9 cellular contexts compared by ENCODE assay signal in the genomic region with DNA sequence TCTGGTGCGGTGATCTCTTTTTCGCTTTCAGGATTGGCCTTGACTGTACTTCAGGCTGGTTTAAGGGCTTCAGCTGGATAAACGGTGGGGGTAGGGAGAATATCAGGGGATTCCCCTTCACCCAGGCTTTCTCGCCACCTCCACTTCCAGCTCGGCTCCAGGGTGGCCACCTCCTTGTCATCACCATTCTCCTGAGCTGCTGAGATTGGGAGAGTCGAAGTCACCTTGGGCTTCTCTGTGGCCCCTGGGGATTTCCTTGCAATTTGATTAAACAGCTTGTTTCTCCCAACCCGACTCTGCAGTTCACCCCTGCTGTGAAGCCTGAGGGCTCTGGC. TPM values are rescaled to one million over a fixed set of nuclear protein-coding genes. Genes with fewer than 3 reads are reported as not detected.
A peak's percentile ranks its signal among the peaks of the same experiment; 100 is the strongest.
DNase-seq lines count a peak whose midpoint lies in the region; ATAC-seq, FAIRE-seq and TF ChIP-seq lines count a peak whose summit lies in the region.
"Had no signal": no experiment of that assay in that cellular context is flagged by ENCODE, and none has a peak within 500 bp of the region (broad histone marks: within the 10 kb centered on the region; RNA-seq: fewer than 3 reads in every experiment).

No MANE protein-coding gene starts in this region.

- CTCF ChIA-PET in CD8-positive, alpha-beta memory T cell (lab: Charles Lee) = interaction anchor here (0.8 to 2.8 kb wide), 5 partner anchors 11 to 305 kb away, joined by 3 to 10 read pairs (median 3); a partner anchor contains a TSS
- CTCF ChIA-PET in GM12878 (lab: Yijun Ruan, JAX) = interaction anchor here (1.1 to 2.6 kb wide), 9 partner anchors 8 to 232 kb away, joined by 3 to 12 read pairs (median 4); a partner anchor contains a TSS

- peaks cover 18 to 23% (median 22%) of the 10 kb centered on the region in 3 donors for H3K4me1 Mint-ChIP-seq in CD8-positive, alpha-beta memory T cell
- H3K4me1 Mint-ChIP-seq in H9 (peaks cover 20 to 21% of the 10 kb centered on the region in 2 experiments), natural killer cell (peaks cover 28 to 29% of the 10 kb centered on the region in 2 donors)

- no peak overlapping the region for H2BK5ac ChIP-seq in H9 (ENCODE audit: insufficient read length, low read length)

- H3K79me1 ChIP-seq in H9 (ENCODE audit: insufficient read depth, low read depth, low read length, poor library complexity, severe bottlenecking) = no peaks in the 10 kb centered on the region

- no CpG with 5 or more reads among the region's 7 CpGs for WGBS in H9 (ENCODE audit: extremely low coverage, insufficient read length, low lambda C conversion rate)
- WGBS in GM12878 (ENCODE audit: insufficient coverage, insufficient replicate concordance, low lambda C conversion rate, missing lambda C conversion rate) = 0% methylated on average over 7 of the region's 7 CpGs

- H3K27ac ChIP-seq in CD8-positive, alpha-beta memory T cell (ENCODE audit: low read depth, low read length) = no peak overlapping the region
- no peak overlapping the region for H3K27ac ChIP-seq in H9 (ENCODE audit: insufficient read length, low read depth, low read length)
- H3K27ac ChIP-seq in GM12878 (ENCODE audit: control insufficient read depth, insufficient read depth) = peak overlapping the region; percentile 33; the same call in 1 of the 2 replicates

- no peak overlapping the region for H2AK5ac ChIP-seq in H9 (ENCODE audit: insufficient read length, low read length)

- H3K23me2 ChIP-seq in H9 (ENCODE audit: insufficient read length, low read depth, low read length, poor library complexity, severe bottlenecking) = peaks cover 9% of the 10 kb centered on the region

- no peak overlapping the region for H4K5ac ChIP-seq in H9 (ENCODE audit: insufficient read length, low read depth, low read length)

- POLR2A ChIA-PET in CD8-positive, alpha-beta memory T cell (lab: Charles Lee) = no interaction called here
- POLR2A ChIA-PET in GM12878 (lab: Charles Lee) = interaction anchor here (1.1 to 1.7 kb wide), 4 partner anchors 9 to 60 kb away, joined by 3 to 5 read pairs (median 4); a partner anchor contains a TSS

- SMC1A ChIA-PET in GM12878 (lab: Charles Lee; ENCODE audit: uncharacterized antibody, unreplicated experiment) = interaction anchor here (0.9 to 1.6 kb wide), 4 partner anchors 9 to 162 kb away, joined by 3 to 7 read pairs (median 5); a partner anchor contains a TSS

- peaks cover 21% of the 10 kb centered on the region for H3K27me3 ChIP-seq in CD8-positive, alpha-beta memory T cell (ENCODE audit: insufficient read depth, low read length, poor library complexity, severe bottlenecking)
- H3K27me3 ChIP-seq in H9 (ENCODE audit: insufficient read depth, low read length) (no peaks in the 10 kb centered on the region), GM12878 (replicated peaks in 1 of 2; ENCODE audit: control insufficient read depth in 2 of 2, insufficient read depth in 2 of 2, low read length in 1 of 2) (no peaks in the 10 kb centered on the region; a peak in 2 of 4 replicates)

- no peak overlapping the region for H4K91ac ChIP-seq in H9 (ENCODE audit: insufficient read length, low read depth, low read length)

- no peak for FAIRE-seq in GM12878 (lab: Jason Lieb, UNC)

- no peak overlapping the region for H3K18ac ChIP-seq in H9 (ENCODE audit: insufficient read length, low read depth, low read length)

- H2BK120ac ChIP-seq in H9 (ENCODE audit: low read depth, low read length, poor library complexity, severe bottlenecking) = no peak overlapping the region

- ATAC-seq in GM12878 = peak; percentile 22
- ATAC-seq in natural killer cell = peak in 2 of 3 donors; percentile 34 to 49

- RAD21 ChIA-PET in GM12878 (lab: Charles Lee; ENCODE audit: unreplicated experiment) = interaction anchor here (0.9 kb wide), 1 partner anchor 10 kb away, joined by 3 read pairs; a partner anchor contains a TSS

- peak overlapping the region; percentile 61 to 85 (median 79) for H3K4me3 Mint-ChIP-seq in CD8-positive, alpha-beta memory T cell
- peak overlapping the region; percentile 77 to 89 for H3K4me3 Mint-ChIP-seq in H9
- peak overlapping the region; percentile 89 for H3K4me3 Mint-ChIP-seq in natural killer cell

- H3K4me3 ChIP-seq in CD8-positive, alpha-beta memory T cell (ENCODE audit: low read length) = no peak overlapping the region
- peak overlapping the region; percentile 66; the same call in 1 of the 2 replicates for H3K4me3 ChIP-seq in GM12878

- TF ChIP-seq CTCF in H9 (conservative IDR thresholded peaks at IDR 0.05) (no peak), GM12878 (IDR thresholded peaks at IDR 0.05 in 2 of 3, conservative IDR thresholded peaks at IDR 0.05 in 1 of 3; ENCODE audit: control insufficient read depth in 2 of 3, extremely low read depth in 1 of 3, insufficient read depth in 1 of 3, low read depth in 3 of 3, low read length in 3 of 3) (no peak), natural killer cell (IDR thresholded peaks at IDR 0.05) (no peak)

- no peak overlapping the region for H4K8ac ChIP-seq in H9 (replicated peaks; ENCODE audit: insufficient read length, low read depth, low read length)

- H3K9me3 ChIP-seq in CD8-positive, alpha-beta memory T cell (ENCODE audit: low read length) = no peaks in the 10 kb centered on the region
- no peaks in the 10 kb centered on the region for H3K9me3 ChIP-seq in H9 (ENCODE audit: control insufficient read depth, low read depth, low read length)
- H3K9me3 ChIP-seq in GM12878 (replicated peaks; ENCODE audit: control insufficient read depth, insufficient read depth, low read length) = no peaks in the 10 kb centered on the region

- peak overlapping the region; percentile 7 for H3K9ac ChIP-seq in H9 (ENCODE audit: extremely low read depth, insufficient read length, low read length)
- peak overlapping the region; percentile 60 for H3K9ac ChIP-seq in GM12878 (ENCODE audit: control insufficient read depth, insufficient read depth, low read length)

- no peak for TF ChIP-seq POLR2A in GM12878 (IDR thresholded peaks at IDR 0.05; ENCODE audit: low read depth, low read length)

- TF ChIP-seq EP300 in GM12878 (IDR thresholded peaks at IDR 0.05; ENCODE audit: borderline replicate concordance in 1 of 2, control insufficient read depth in 1 of 2, low read depth in 2 of 2, low read length in 2 of 2) = no peak

- H4K20me1 ChIP-seq in H9 (ENCODE audit: control insufficient read depth, insufficient read depth, insufficient read length) (no peaks in the 10 kb centered on the region), GM12878 (ENCODE audit: control insufficient read depth, insufficient read depth) (no peaks in the 10 kb centered on the region)

- H3K4ac ChIP-seq in H9 (ENCODE audit: low read depth, low read length) = no peak overlapping the region

- H3K23ac ChIP-seq in H9 (ENCODE audit: insufficient read length, low read depth, low read length) = no peak overlapping the region

- H3K79me2 ChIP-seq in H9 (ENCODE audit: insufficient read depth, low read length) (no peaks in the 10 kb centered on the region), GM12878 (ENCODE audit: control insufficient read depth, insufficient read depth, low read length) (no peaks in the 10 kb centered on the region)

- H3K4me2 ChIP-seq in H9 (ENCODE audit: insufficient read depth, insufficient read length, low read length) = peak overlapping the region; percentile 73
- peak overlapping the region; percentile 97 for H3K4me2 ChIP-seq in GM12878 (ENCODE audit: control insufficient read depth, insufficient read depth)

- no peak overlapping the region for H2BK20ac ChIP-seq in H9 (ENCODE audit: low read depth, low read length, poor library complexity, severe bottlenecking)

- H3K27ac Mint-ChIP-seq in CD8-positive, alpha-beta memory T cell = peak overlapping the region in 2 of 8 donors; percentile 16 to 40
- H3K27ac Mint-ChIP-seq in H9 (no peak overlapping the region), natural killer cell (peak overlapping the region; percentile 82)

- no peak overlapping the region for H3T11ph ChIP-seq in H9 (ENCODE audit: low read length)

- no TSS peak for BruUV-seq in GM12878 (replicated peaks; lab: Mats Ljungman, UMichigan)

- no peak overlapping the region for H2BK12ac ChIP-seq in H9 (ENCODE audit: insufficient read length, low read depth, low read length)

- H3K14ac ChIP-seq in H9 (ENCODE audit: insufficient read depth, low read length) = no peak overlapping the region

- in situ Hi-C loops in GM12878 (cut with MboI) = no loop called here

- H3K27me3 Mint-ChIP-seq in CD8-positive, alpha-beta memory T cell = peaks cover 21 to 36% of the 10 kb centered on the region in 2 donors
- H3K27me3 Mint-ChIP-seq in H9 (ENCODE audit: low read depth) (peaks cover 44% of the 10 kb centered on the region), natural killer cell (ENCODE audit: low read depth in 2 of 2) (no peaks in the 10 kb centered on the region)

- TF ChIP-seq RAD21 in GM12878 (IDR thresholded peaks at IDR 0.05; ENCODE audit: insufficient read depth, low read depth, low read length) = no peak

- no peaks in the 10 kb centered on the region for H3K9me3 Mint-ChIP-seq in CD8-positive, alpha-beta memory T cell
- H3K9me3 Mint-ChIP-seq in H9 (no peaks in the 10 kb centered on the region), natural killer cell (no peaks in the 10 kb centered on the region)

- no peak for DNase-seq in CD8-positive, alpha-beta memory T cell
- DNase-seq in H9 (no peak), GM12878 (ENCODE audit: low read depth, low spot score) (no peak), natural killer cell (peak; percentile 22), DMS53 treated with DMSO at 0.1 percent for 48 hours (lab: John Stamatoyannopoulos, UW; ENCODE audit: unreplicated experiment) (no peak), cortex of kidney (lab: John Stamatoyannopoulos, UW) (no peak), NCI-H1436 (lab: John Stamatoyannopoulos, UW) (no peak)
- no peak for DNase-seq in activated effector memory CD4-positive, alpha-beta T cell treated with Interleukin-2 at 50 U/mL for 16 hours

- H2AFZ ChIP-seq in H9 (ENCODE audit: low read length) (no peak overlapping the region), GM12878 (ENCODE audit: control insufficient read depth, low read depth, low read length) (peak overlapping the region; percentile 66)

- intact Hi-C loops in GM12878 (cut with micrococcal nuclease; ENCODE audit: unreplicated experiment) = no loop called here
- intact Hi-C loops in natural killer cell (cut with micrococcal nuclease) = no loop called here

- peaks cover 18% of the 10 kb centered on the region for H3K4me1 ChIP-seq in CD8-positive, alpha-beta memory T cell (ENCODE audit: insufficient read depth, low read length)
- H3K4me1 ChIP-seq in H9 (ENCODE audit: insufficient read depth, low read length) = peaks cover 2% of the 10 kb centered on the region; the same call in 1 of the 2 replicates
- H3K4me1 ChIP-seq in GM12878 (ENCODE audit: control insufficient read depth, insufficient read depth, low read length) = peaks cover 19% of the 10 kb centered on the region

- H3K56ac ChIP-seq in H9 (ENCODE audit: insufficient read length, low read depth, low read length) = no peak overlapping the region

- H3K36me3 Mint-ChIP-seq in CD8-positive, alpha-beta memory T cell = no peaks in the 10 kb centered on the region
- H3K36me3 Mint-ChIP-seq in H9 (ENCODE audit: insufficient read depth in 1 of 3, low read depth in 3 of 3) = no peaks in the 10 kb centered on the region; a peak in 1 of 7 replicates
- no peaks in the 10 kb centered on the region for H3K36me3 Mint-ChIP-seq in natural killer cell

- no peaks in the 10 kb centered on the region for H3K36me3 ChIP-seq in CD8-positive, alpha-beta memory T cell (ENCODE audit: insufficient read depth, low read length)
- no peaks in the 10 kb centered on the region for H3K36me3 ChIP-seq in GM12878 (ENCODE audit: control insufficient read depth in 2 of 2, insufficient read depth in 2 of 2, low read length in 1 of 2)

- H2BK15ac ChIP-seq in H9 (ENCODE audit: low read depth, low read length) = no peak overlapping the region

RNA-seq across cellular contexts. Expression of a gene that starts 1.0 kb away (rescaled TPM):
- 1 to 10 TPM; 1.4 to 1.8 TPM for total RNA-seq in CD8-positive, alpha-beta memory T cell
- 0.55 TPM for polyA plus RNA-seq in CD8-positive, alpha-beta memory T cell
- total RNA-seq in H9 (2021) (4.5 and 5.1 TPM in 2 replicates), GM12878 (2014; rRNA removed) (6.3 and 6.5 TPM in 2 replicates), GM12878 (2014; rRNA removed; fragmentation: Illumina TruSeq; extraction: Trizol) (3.3 and 3.8 TPM in 2 replicates), GM12878 (2021) (5.6 and 6.0 TPM in 2 replicates), natural killer cell (1 to 10 TPM; 3.3 to 5.5 (median 4.3) TPM)
- 0.22 and 0.92 TPM in 2 replicates for total RNA-seq in GM12878 (2013; cell fraction: nucleolus; rRNA removed)
- polyA plus RNA-seq in GM12878 (2011; ENCODE audit: low read depth) = 0.87 TPM
- polyA plus RNA-seq in GM12878 (2011; rRNA removed) (0.40 and 0.45 TPM in 2 replicates), GM12878 (2014; fragmentation: Illumina TruSeq; extraction: Trizol) (2.7 and 4.4 TPM in 2 replicates), GM12878 (2014; fragmentation: Nextera tagmentation; extraction: Ambion mirVana) (1 to 10 TPM in 1 of 2 experiments, under 1 TPM in 1; 1.00 to 1.5 TPM), GM12878 (2014; rRNA removed) (6.1 and 6.3 TPM in 2 replicates), GM12878 (2016; fragmentation: Nextera tagmentation; extraction: Ambion mirVana) (1 to 10 TPM; 4.0 to 4.1 TPM)
- 0.53 and 0.55 TPM in 2 replicates for polyA plus RNA-seq in GM12878 (2011; cell fraction: cytosol; rRNA removed)
- 0.38 and 0.64 TPM in 2 replicates for polyA plus RNA-seq in GM12878 (2011; cell fraction: nucleus; rRNA removed)
- polyA plus RNA-seq in GM12878 (2012) = 1.0 and 1.9 TPM in 2 replicates
- 0.44 and 0.98 TPM in 2 replicates for polyA minus RNA-seq in GM12878 (2011; rRNA and poly(A)+ RNA removed)
- polyA minus RNA-seq in GM12878 (2011; cell fraction: cytosol; rRNA and poly(A)+ RNA removed) = not detected in 2 replicates
- polyA minus RNA-seq in GM12878 (2011; cell fraction: nucleus; rRNA and poly(A)+ RNA removed) = 0.19 and 0.24 TPM in 2 replicates

RNA-seq across cellular contexts. Expression of a gene that starts 10.2 kb away (rescaled TPM):
- 1 to 10 TPM; 1.3 to 1.9 TPM for total RNA-seq in CD8-positive, alpha-beta memory T cell
- 0.22 TPM for polyA plus RNA-seq in CD8-positive, alpha-beta memory T cell
- total RNA-seq in H9 (2021) (0.59 and 0.72 TPM in 2 replicates), GM12878 (2014; rRNA removed) (0.40 and 0.65 TPM in 2 replicates), GM12878 (2014; rRNA removed; fragmentation: Illumina TruSeq; extraction: Trizol) (0.72 and 0.97 TPM in 2 replicates), GM12878 (2021) (0.97 and 1.1 TPM in 2 replicates), natural killer cell (under 1 TPM; 0.16 to 0.55 (median 0.19) TPM)
- total RNA-seq in GM12878 (2013; cell fraction: nucleolus; rRNA removed) = 0.71 and 0.84 TPM in 2 replicates
- polyA plus RNA-seq in GM12878 (2011; ENCODE audit: low read depth) = 0.67 TPM
- polyA plus RNA-seq in GM12878 (2011; rRNA removed) (0.41 and 0.45 TPM in 2 replicates), GM12878 (2014; fragmentation: Illumina TruSeq; extraction: Trizol) (1.1 and 1.6 TPM in 2 replicates), GM12878 (2014; fragmentation: Nextera tagmentation; extraction: Ambion mirVana) (under 1 TPM; 0.26 to 0.29 TPM), GM12878 (2014; rRNA removed) (0.67 and 0.87 TPM in 2 replicates), GM12878 (2016; fragmentation: Nextera tagmentation; extraction: Ambion mirVana) (1 to 10 TPM; 1.1 to 1.7 TPM)
- polyA plus RNA-seq in GM12878 (2011; cell fraction: cytosol; rRNA removed) = 0.36 and 0.42 TPM in 2 replicates
- 0.13 and 0.72 TPM in 2 replicates for polyA plus RNA-seq in GM12878 (2011; cell fraction: nucleus; rRNA removed)
- polyA plus RNA-seq in GM12878 (2012) = 0.47 and 0.77 TPM in 2 replicates
- polyA minus RNA-seq in GM12878 (2011; rRNA and poly(A)+ RNA removed) = 1.2 and 1.7 TPM in 2 replicates
- 0.21 and 0.53 TPM in 2 replicates for polyA minus RNA-seq in GM12878 (2011; cell fraction: cytosol; rRNA and poly(A)+ RNA removed)
- polyA minus RNA-seq in GM12878 (2011; cell fraction: nucleus; rRNA and poly(A)+ RNA removed) = 0.19 and 0.24 TPM in 2 replicates

RNA-seq across cellular contexts. Expression of a gene that starts 26.5 kb away (rescaled TPM):
- 10 to 100 TPM; 11.9 to 14.3 TPM for total RNA-seq in CD8-positive, alpha-beta memory T cell
- 39.6 TPM for polyA plus RNA-seq in CD8-positive, alpha-beta memory T cell
- total RNA-seq in H9 (2021) = 10.8 and 10.9 TPM in 2 replicates
- total RNA-seq in GM12878 (2013; cell fraction: nucleolus; rRNA removed) = 13.5 and 14.9 TPM in 2 replicates
- total RNA-seq in GM12878 (2014; rRNA removed) = 25.7 and 25.9 TPM in 2 replicates
- total RNA-seq in GM12878 (2014; rRNA removed; fragmentation: Illumina TruSeq; extraction: Trizol) = 12.1 and 12.4 TPM in 2 replicates
- 21.2 and 23.1 TPM in 2 replicates for total RNA-seq in GM12878 (2021)
- 6.9 TPM for polyA plus RNA-seq in GM12878 (2011; ENCODE audit: low read depth)
- polyA plus RNA-seq in GM12878 (2011; rRNA removed) = 9.6 and 16.5 TPM in 2 replicates
- polyA plus RNA-seq in GM12878 (2011; cell fraction: cytosol; rRNA removed) = 23.9 and 31.6 TPM in 2 replicates
- 17.6 TPM in 2 replicates for polyA plus RNA-seq in GM12878 (2011; cell fraction: nucleus; rRNA removed)
- 13.2 and 13.6 TPM in 2 replicates for polyA plus RNA-seq in GM12878 (2012)
- 4.0 and 11.4 TPM in 2 replicates for polyA plus RNA-seq in GM12878 (2014; fragmentation: Illumina TruSeq; extraction: Trizol)
- polyA plus RNA-seq in GM12878 (2014; fragmentation: Nextera tagmentation; extraction: Ambion mirVana) = 1 to 10 TPM; 1.3 to 6.5 TPM
- 29.4 and 29.9 TPM in 2 replicates for polyA plus RNA-seq in GM12878 (2014; rRNA removed)
- 10 to 100 TPM; 19.2 to 22.6 TPM for polyA plus RNA-seq in GM12878 (2016; fragmentation: Nextera tagmentation; extraction: Ambion mirVana)
- 11.0 and 17.0 TPM in 2 replicates for polyA minus RNA-seq in GM12878 (2011; rRNA and poly(A)+ RNA removed)
- polyA minus RNA-seq in GM12878 (2011; cell fraction: cytosol; rRNA and poly(A)+ RNA removed) = 7.1 and 7.7 TPM in 2 replicates
- polyA minus RNA-seq in GM12878 (2011; cell fraction: nucleus; rRNA and poly(A)+ RNA removed) = 9.7 and 13.7 TPM in 2 replicates
- total RNA-seq in natural killer cell = 10 to 100 TPM in 1 of 3 donors, 1 to 10 TPM in 2; 6.1 to 11.8 (median 9.6) TPM

RNA-seq across cellular contexts. Expression of a gene that starts 47.1 kb away (rescaled TPM):
- not detected for total RNA-seq in CD8-positive, alpha-beta memory T cell
- polyA plus RNA-seq in CD8-positive, alpha-beta memory T cell = not detected
- total RNA-seq in H9 (2021) (0.33 TPM in 1 of 2 replicates, not detected in the other), GM12878 (2014; rRNA removed) (0.05 and 0.06 TPM in 2 replicates), GM12878 (2014; rRNA removed; fragmentation: Illumina TruSeq; extraction: Trizol) (not detected in 2 replicates), GM12878 (2021) (not detected in 2 replicates), natural killer cell (not detected)
- total RNA-seq in GM12878 (2013; cell fraction: nucleolus; rRNA removed) = 0.58 TPM in 1 of 2 replicates, not detected in the other
- 0.12 TPM for polyA plus RNA-seq in GM12878 (2011; ENCODE audit: low read depth)
- polyA plus RNA-seq in GM12878 (2011; rRNA removed) (0.26 and 0.75 TPM in 2 replicates), GM12878 (2014; fragmentation: Illumina TruSeq; extraction: Trizol) (0.03 TPM in 1 of 2 replicates, not detected in the other), GM12878 (2014; fragmentation: Nextera tagmentation; extraction: Ambion mirVana) (not detected), GM12878 (2014; rRNA removed) (0.08 TPM in 1 of 2 replicates, not detected in the other), GM12878 (2016; fragmentation: Nextera tagmentation; extraction: Ambion mirVana) (not detected)
- polyA plus RNA-seq in GM12878 (2011; cell fraction: cytosol; rRNA removed) = 0.28 and 0.30 TPM in 2 replicates
- 0.69 and 1.8 TPM in 2 replicates for polyA plus RNA-seq in GM12878 (2011; cell fraction: nucleus; rRNA removed)
- polyA plus RNA-seq in GM12878 (2012) = 0.27 and 0.28 TPM in 2 replicates
- 0.10 TPM in 1 of 2 replicates, not detected in the other for polyA minus RNA-seq in GM12878 (2011; rRNA and poly(A)+ RNA removed)
- not detected in 2 replicates for polyA minus RNA-seq in GM12878 (2011; cell fraction: cytosol; rRNA and poly(A)+ RNA removed)
- 0.12 TPM in 1 of 2 replicates, not detected in the other for polyA minus RNA-seq in GM12878 (2011; cell fraction: nucleus; rRNA and poly(A)+ RNA removed)
- total RNA-seq: sciatic nerve had no signal

RNA-seq across cellular contexts. Expression of a gene that starts 50.8 kb away (rescaled TPM):
- 10 to 100 TPM; 22.3 to 22.8 TPM for total RNA-seq in CD8-positive, alpha-beta memory T cell
- 22.1 TPM for polyA plus RNA-seq in CD8-positive, alpha-beta memory T cell
- 11.5 and 13.2 TPM in 2 replicates for total RNA-seq in H9 (2021)
- total RNA-seq in GM12878 (2013; cell fraction: nucleolus; rRNA removed) = 34.6 and 46.8 TPM in 2 replicates
- total RNA-seq in GM12878 (2014; rRNA removed) = 13.1 and 15.7 TPM in 2 replicates
- total RNA-seq in GM12878 (2014; rRNA removed; fragmentation: Illumina TruSeq; extraction: Trizol) = 10.3 and 11.9 TPM in 2 replicates
- total RNA-seq in GM12878 (2021) = 20.2 and 21.6 TPM in 2 replicates
- polyA plus RNA-seq in GM12878 (2011; ENCODE audit: low read depth) = 13.2 TPM
- 8.1 and 10.7 TPM in 2 replicates for polyA plus RNA-seq in GM12878 (2011; rRNA removed)
- 9.4 and 10.4 TPM in 2 replicates for polyA plus RNA-seq in GM12878 (2011; cell fraction: cytosol; rRNA removed)
- 31.0 and 32.1 TPM in 2 replicates for polyA plus RNA-seq in GM12878 (2011; cell fraction: nucleus; rRNA removed)
- polyA plus RNA-seq in GM12878 (2012) = 16.8 and 19.2 TPM in 2 replicates
- polyA plus RNA-seq in GM12878 (2014; fragmentation: Illumina TruSeq; extraction: Trizol) = 18.0 and 20.4 TPM in 2 replicates
- 1 to 10 TPM; 2.4 to 3.9 TPM for polyA plus RNA-seq in GM12878 (2014; fragmentation: Nextera tagmentation; extraction: Ambion mirVana)
- polyA plus RNA-seq in GM12878 (2014; rRNA removed) = 15.7 and 18.2 TPM in 2 replicates
- 10 to 100 TPM; 11.6 to 13.8 TPM for polyA plus RNA-seq in GM12878 (2016; fragmentation: Nextera tagmentation; extraction: Ambion mirVana)
- 9.1 and 17.1 TPM in 2 replicates for polyA minus RNA-seq in GM12878 (2011; rRNA and poly(A)+ RNA removed)
- 3.6 TPM in 2 replicates for polyA minus RNA-seq in GM12878 (2011; cell fraction: cytosol; rRNA and poly(A)+ RNA removed)
- polyA minus RNA-seq in GM12878 (2011; cell fraction: nucleus; rRNA and poly(A)+ RNA removed) = 12.3 and 23.0 TPM in 2 replicates
- 10 to 100 TPM; 30.3 to 38.7 (median 36.4) TPM for total RNA-seq in natural killer cell

Comparison
In these comparisons a context has a peak if more than half of its experiments do, and no peak if none do; other contexts are left out.
1. H3K27ac Mint-ChIP-seq: peak in natural killer cell (2 of 2); none in H9 (0 of 3).
2. Peak in every context shown above with its lines, with median percentiles within 50 percentile points of each other: H3K4me3 Mint-ChIP-seq.